Comparison of ENCODE assay signal across 8 cellular contexts in genomic region chr2:223939438-223939837, GRCh38. TPM values are rescaled to one million over a fixed set of nuclear protein-coding genes. Genes with fewer than 3 reads are reported as not detected.
DNase-seq lines count a peak whose midpoint lies in the region; ATAC-seq, FAIRE-seq and TF ChIP-seq lines count a peak whose summit lies in the region.
"Not testable (repeated sequence)": the region's sequence is repeated elsewhere in the genome, so short reads cannot be mapped to it uniquely, and the experiment has no call there.

No MANE protein-coding gene starts in this region.

- peaks cover 63% of the 10 kb centered on the region for H3K4me1 Mint-ChIP-seq in activated CD8-positive, alpha-beta T cell treated with anti-CD3 and anti-CD28 coated beads for 36 hours (ENCODE audit: low read depth)
- peaks cover 41 to 61% of the 10 kb centered on the region in 2 donors for H3K4me1 Mint-ChIP-seq in stimulated activated naive B cell treated with anti-CD40 and anti-IgM and Interleukin-4, amounts not matched to agents 10 μg/mL and 1 μg/mL and 100 μg/mL, for 72 hours

- not testable (repeated sequence) for TF ChIP-seq POLR2A in GM12892 (IDR thresholded peaks at IDR 0.05; ENCODE audit: low read depth, low read length)

- not testable (repeated sequence) for H3K4me3 Mint-ChIP-seq in activated CD8-positive, alpha-beta T cell treated with anti-CD3 and anti-CD28 coated beads for 36 hours
- peak overlapping the region in 1 of 2 donors; percentile 17 for H3K4me3 Mint-ChIP-seq in stimulated activated naive B cell treated with anti-CD40 and anti-IgM and Interleukin-4, amounts not matched to agents 10 μg/mL and 1 μg/mL and 100 μg/mL, for 72 hours

- peak overlapping the region; percentile 82 for H3K27ac Mint-ChIP-seq in activated CD8-positive, alpha-beta T cell treated with anti-CD3 and anti-CD28 coated beads for 36 hours
- H3K27ac Mint-ChIP-seq in stimulated activated naive B cell treated with anti-CD40 and anti-IgM and Interleukin-4, amounts not matched to agents 10 μg/mL and 1 μg/mL and 100 μg/mL, for 72 hours = peak overlapping the region; percentile 93

- not testable (repeated sequence) for H3K27me3 Mint-ChIP-seq in activated CD8-positive, alpha-beta T cell treated with anti-CD3 and anti-CD28 coated beads for 36 hours; stimulated activated naive B cell treated with anti-CD40 and anti-IgM and Interleukin-4, amounts not matched to agents 10 μg/mL and 1 μg/mL and 100 μg/mL, for 72 hours

- in situ Hi-C loops in astrocyte of the spinal cord (cut with HindIII; ENCODE audit: low sequenced_read_pairs) = not testable (repeated sequence)

- H3K4me3 ChIP-seq in astrocyte of the spinal cord (ENCODE audit: low read depth, low read length) = not testable (repeated sequence)

- DNase-seq in GM12892 (ENCODE audit: insufficient read length) = not testable (repeated sequence)
- DNase-seq in MV-4-11 (lab: John Stamatoyannopoulos, UW) (peak; percentile 53), astrocyte of the spinal cord (ENCODE audit: low read depth, low spot score) (peak; percentile 23), foreskin melanocyte (peak; percentile 70)
- DNase-seq in activated CD8-positive, alpha-beta T cell treated with anti-CD3 and anti-CD28 coated beads for 36 hours = peak; percentile 21
- DNase-seq in stimulated activated naive B cell treated with anti-CD40 and anti-IgM and Interleukin-4, amounts not matched to agents 10 μg/mL and 1 μg/mL and 100 μg/mL, for 72 hours = peak; percentile 41

- peaks cover 30% of the 10 kb centered on the region for H3K36me3 Mint-ChIP-seq in activated CD8-positive, alpha-beta T cell treated with anti-CD3 and anti-CD28 coated beads for 36 hours (ENCODE audit: low read depth)
- peaks cover 40 to 47% of the 10 kb centered on the region in 2 donors for H3K36me3 Mint-ChIP-seq in stimulated activated naive B cell treated with anti-CD40 and anti-IgM and Interleukin-4, amounts not matched to agents 10 μg/mL and 1 μg/mL and 100 μg/mL, for 72 hours

- TF ChIP-seq CTCF in activated CD8-positive, alpha-beta T cell treated with anti-CD3 and anti-CD28 coated beads for 36 hours (IDR thresholded peaks at IDR 0.05); astrocyte of the spinal cord (IDR thresholded peaks at IDR 0.05; ENCODE audit: low read depth, low read length): not testable (repeated sequence)

- ATAC-seq in GM21447 (IDR thresholded peaks at IDR 0.05; ENCODE audit: unreplicated experiment) (peak; percentile 31), HG03060 (IDR thresholded peaks at IDR 0.05; ENCODE audit: low read depth, unreplicated experiment) (peak; percentile 24)
- not testable (repeated sequence) for ATAC-seq in activated CD8-positive, alpha-beta T cell treated with anti-CD3 and anti-CD28 coated beads for 36 hours
- ATAC-seq in stimulated activated naive B cell treated with anti-CD40 and anti-IgM and Interleukin-4, amounts not matched to agents 10 μg/mL and 1 μg/mL and 100 μg/mL, for 72 hours (replicated peaks) = peak; percentile 85 to 87

- POLR2A ChIA-PET in activated CD8-positive, alpha-beta T cell treated with anti-CD3 and anti-CD28 coated beads for 36 hours (lab: Charles Lee) = interaction anchor here (1.2 to 7.0 kb wide), 2 partner anchors 10 to 16 kb away, joined by 4 to 84 read pairs; partner anchors contain the start of gene MRPL44

- CTCF ChIA-PET in activated CD8-positive, alpha-beta T cell treated with anti-CD3 and anti-CD28 coated beads for 36 hours (lab: Charles Lee) = not testable (repeated sequence)

- intact Hi-C loops in activated CD8-positive, alpha-beta T cell treated with anti-CD3 and anti-CD28 coated beads for 36 hours (cut with micrococcal nuclease) = not testable (repeated sequence)

- FAIRE-seq in GM12892 (lab: Jason Lieb, UNC) = peak; percentile 61

- H3K9me3 Mint-ChIP-seq in activated CD8-positive, alpha-beta T cell treated with anti-CD3 and anti-CD28 coated beads for 36 hours = peaks cover 21% of the 10 kb centered on the region
- H3K9me3 Mint-ChIP-seq in stimulated activated naive B cell treated with anti-CD40 and anti-IgM and Interleukin-4, amounts not matched to agents 10 μg/mL and 1 μg/mL and 100 μg/mL, for 72 hours = peaks cover 8 to 17% of the 10 kb centered on the region in 2 donors

RNA-seq across cellular contexts. Expression of gene WDFY1, which starts 5.7 kb away (rescaled TPM):
- 16.5 TPM for polyA plus RNA-seq in GM12892 (2012; ENCODE audit: missing spikeins)
- 10 to 100 TPM; 20.8 to 23.1 TPM for total RNA-seq in activated CD8-positive, alpha-beta T cell treated with anti-CD3 and anti-CD28 coated beads for 36 hours

RNA-seq across cellular contexts. Expression of gene MRPL44, which starts 17.8 kb away (rescaled TPM):
- 31.2 TPM for polyA plus RNA-seq in GM12892 (2012; ENCODE audit: missing spikeins)
- 10 to 100 TPM; 37.8 to 40.4 TPM for total RNA-seq in activated CD8-positive, alpha-beta T cell treated with anti-CD3 and anti-CD28 coated beads for 36 hours
